ENCODE assay signal across 8 cellular contexts in genomic region chr4:57109530-57109846, GRCh38. TPM values are rescaled to one million over a fixed set of nuclear protein-coding genes. Genes with fewer than 3 reads are reported as not detected.
DNase-seq lines count a peak whose midpoint lies in the region; ATAC-seq and TF ChIP-seq lines count a peak whose summit lies in the region.

No MANE protein-coding gene starts in this region.

- no peaks in the 10 kb centered on the region for H3K27me3 ChIP-seq in GM23248 (replicated peaks; ENCODE audit: insufficient read depth)
- H3K27me3 ChIP-seq in heart right ventricle = no peaks in the 10 kb centered on the region
- no peaks in the 10 kb centered on the region for H3K27me3 ChIP-seq in sigmoid colon
- H3K27me3 ChIP-seq in effector memory CD4-positive, alpha-beta T cell (replicated peaks; ENCODE audit: control insufficient read depth, insufficient read depth, low read length, poor library complexity, severe bottlenecking) = peaks cover 9% of the 10 kb centered on the region

- CTCF ChIA-PET in activated CD8-positive, alpha-beta T cell treated with anti-CD3 and anti-CD28 coated beads for 36 hours (lab: Charles Lee) = interaction anchor here (1.3 kb wide), 1 partner anchor 11 kb away, joined by 4 read pairs; no protein-coding TSS in a partner anchor

- no peaks in the 10 kb centered on the region for H3K9me3 Mint-ChIP-seq in activated CD8-positive, alpha-beta T cell treated with anti-CD3 and anti-CD28 coated beads for 36 hours

- in situ Hi-C loops in GM23248 (cut with MboI) = no loop called here

- H3K4me1 ChIP-seq in GM23248 (ENCODE audit: insufficient read depth) (peaks cover 33% of the 10 kb centered on the region), heart right ventricle (peaks cover 3 to 74% (median 53%) of the 10 kb centered on the region in 9 donors), sigmoid colon (peaks cover 0 to 53% (median 44%) of the 10 kb centered on the region in 4 donors)
- no peaks in the 10 kb centered on the region for H3K4me1 ChIP-seq in effector memory CD4-positive, alpha-beta T cell (ENCODE audit: control insufficient read depth, insufficient read depth, low read length, poor library complexity, severe bottlenecking)

- H3K4me2 ChIP-seq in GM23248 (ENCODE audit: unreplicated experiment) = peak overlapping the region; percentile 46

- WGBS in GM23248 (ENCODE audit: low coverage in 1 of 2, low lambda C conversion rate in 2 of 2, missing lambda C conversion rate in 2 of 2), 2 experiments = 7 to 11% methylated on average over 27 of the region's 27 CpGs
- WGBS in heart right ventricle, 2 donors = 1 to 3% methylated on average over 27 of the region's 27 CpGs
- WGBS in sigmoid colon, 2 donors = 6 to 14% methylated on average over 27 of the region's 27 CpGs

- peak overlapping the region; percentile 80 for H3K9ac ChIP-seq in GM23248

- peak overlapping the region; percentile 90 for H2AFZ ChIP-seq in GM23248

- peaks cover 50% of the 10 kb centered on the region for H3K79me2 ChIP-seq in GM23248 (ENCODE audit: insufficient read depth)

- TF ChIP-seq CTCF in activated CD8-positive, alpha-beta T cell treated with anti-CD3 and anti-CD28 coated beads for 36 hours (IDR thresholded peaks at IDR 0.05) = no peak
- no peak for TF ChIP-seq CTCF in heart right ventricle (IDR thresholded peaks at IDR 0.05)
- no peak for TF ChIP-seq CTCF in sigmoid colon (IDR thresholded peaks at IDR 0.05)

- no peak for TF ChIP-seq POLR2A in sigmoid colon (IDR thresholded peaks at IDR 0.05)

- peaks cover 57% of the 10 kb centered on the region for H3K27me3 Mint-ChIP-seq in activated CD8-positive, alpha-beta T cell treated with anti-CD3 and anti-CD28 coated beads for 36 hours

- POLR2A ChIA-PET in activated CD8-positive, alpha-beta T cell treated with anti-CD3 and anti-CD28 coated beads for 36 hours (lab: Charles Lee) = interaction anchor here (0.6 kb wide), 1 partner anchor 434 kb away, joined by 4 read pairs; no protein-coding TSS in a partner anchor

- ATAC-seq in activated CD8-positive, alpha-beta T cell treated with anti-CD3 and anti-CD28 coated beads for 36 hours = no peak
- ATAC-seq in heart right ventricle (peak in 4 of 8 donors; percentile 1 to 52 (median 12)), GM21515 (IDR thresholded peaks at IDR 0.05; ENCODE audit: unreplicated experiment) (no peak)

- peaks cover 22% of the 10 kb centered on the region; the same call in 1 of the 2 replicates for H3F3A ChIP-seq in GM23248 (ENCODE audit: insufficient read depth)

- no peaks in the 10 kb centered on the region for H3K36me3 ChIP-seq in GM23248 (ENCODE audit: low read depth)
- peaks cover 0 to 13% (median 0%) of the 10 kb centered on the region in 9 donors for H3K36me3 ChIP-seq in heart right ventricle
- H3K36me3 ChIP-seq in sigmoid colon = no peaks in the 10 kb centered on the region
- H3K36me3 ChIP-seq in effector memory CD4-positive, alpha-beta T cell (ENCODE audit: control insufficient read depth, insufficient read depth, low read length) = no peaks in the 10 kb centered on the region

- peak overlapping the region; percentile 16 for H3K4me3 Mint-ChIP-seq in activated CD8-positive, alpha-beta T cell treated with anti-CD3 and anti-CD28 coated beads for 36 hours

- no peak for TF ChIP-seq EP300 in sigmoid colon (IDR thresholded peaks at IDR 0.05)

- H3K9me3 ChIP-seq in GM23248 (ENCODE audit: low read depth) (no peaks in the 10 kb centered on the region), heart right ventricle (no peaks in the 10 kb centered on the region), sigmoid colon (no peaks in the 10 kb centered on the region)
- H3K9me3 ChIP-seq in effector memory CD4-positive, alpha-beta T cell (ENCODE audit: control insufficient read depth, low read length) = no peaks in the 10 kb centered on the region

- H4K20me1 ChIP-seq in GM23248 (ENCODE audit: insufficient read depth) = no peaks in the 10 kb centered on the region

- peak overlapping the region; percentile 83 for H3K27ac ChIP-seq in GM23248
- peak overlapping the region; percentile 93 to 100 (median 98) for H3K27ac ChIP-seq in heart right ventricle
- H3K27ac ChIP-seq in sigmoid colon = peak overlapping the region; percentile 95 to 98 (median 97)
- no peak overlapping the region for H3K27ac ChIP-seq in effector memory CD4-positive, alpha-beta T cell (ENCODE audit: insufficient read depth, low read length, poor library complexity, severe bottlenecking)

- H3K4me1 Mint-ChIP-seq in activated CD8-positive, alpha-beta T cell treated with anti-CD3 and anti-CD28 coated beads for 36 hours (ENCODE audit: low read depth) = peaks cover 12% of the 10 kb centered on the region

- H3K36me3 Mint-ChIP-seq in activated CD8-positive, alpha-beta T cell treated with anti-CD3 and anti-CD28 coated beads for 36 hours (ENCODE audit: low read depth) = no peaks in the 10 kb centered on the region

- H3K4me3 ChIP-seq in GM23248 (peak overlapping the region; percentile 72), heart right ventricle (peak overlapping the region; percentile 93 to 100 (median 96)), sigmoid colon (peak overlapping the region; percentile 67 to 94 (median 76))
- H3K4me3 ChIP-seq in effector memory CD4-positive, alpha-beta T cell (ENCODE audit: insufficient read depth, low read depth, low read length, poor library complexity, severe bottlenecking) = no peak overlapping the region

- no peak overlapping the region for H3K27ac Mint-ChIP-seq in activated CD8-positive, alpha-beta T cell treated with anti-CD3 and anti-CD28 coated beads for 36 hours

- DNase-seq in GM23248 (peak; percentile 34), heart right ventricle (no peak), sigmoid colon (no peak), DMS53 (lab: John Stamatoyannopoulos, UW) (no peak), NCI-H82 (lab: John Stamatoyannopoulos, UW) (no peak)
- DNase-seq in activated CD8-positive, alpha-beta T cell treated with anti-CD3 and anti-CD28 coated beads for 36 hours = no peak
- no peak for DNase-seq in effector memory CD4-positive, alpha-beta T cell

- H3K9me2 ChIP-seq in GM23248 (ENCODE audit: insufficient read depth) = no peaks in the 10 kb centered on the region

- intact Hi-C loops in activated CD8-positive, alpha-beta T cell treated with anti-CD3 and anti-CD28 coated beads for 36 hours (cut with micrococcal nuclease) = no loop called here
- intact Hi-C loops in heart right ventricle (cut with DNase I) = loop anchor here in 2 of 10 donors (5.0 kb wide), 3 partner anchors 42 to 67 kb away; no protein-coding TSS in a partner anchor
- intact Hi-C loops in sigmoid colon (cut with DNase I) = no loop called here

RNA-seq across cellular contexts. Expression of gene IGFBP7, which starts 0.7 kb away (rescaled TPM):
- 949 and 951 TPM in 2 replicates for total RNA-seq in GM23248 (2014; rRNA removed; shearing (Covaris generic))
- polyA plus RNA-seq in GM23248 (2016; fragmentation: Nextera tagmentation; extraction: Ambion mirVana) (1,347 and 1,359 TPM in 2 replicates), heart right ventricle (1,000 to 10,000 TPM in 1 of 2 donors, 100 to 1,000 TPM in 1; 876 to 1,251 TPM), sigmoid colon (100 to 1,000 TPM in 1 of 3 donors, 10 to 100 TPM in 2; 29.8 to 199 (median 46.2) TPM)
- not detected for total RNA-seq in activated CD8-positive, alpha-beta T cell treated with anti-CD3 and anti-CD28 coated beads for 36 hours
- total RNA-seq in heart right ventricle (100 to 1,000 TPM; 498 to 826 (median 608) TPM), sigmoid colon (100 to 1,000 TPM; 474 to 834 (median 779) TPM)

Comparison
In these comparisons a context has a peak if more than half of its experiments do, and no peak if none do; other contexts are left out.
1. RNA of gene IGFBP7, which starts 0.7 kb away (total RNA-seq): 949 to 951 TPM in GM23248, 474 to 834 TPM in sigmoid colon and 498 to 826 TPM in heart right ventricle; not detected in activated CD8-positive, alpha-beta T cell treated with anti-CD3 and anti-CD28 coated beads for 36 hours; every median in the first group is over 100 times any median in the second.